ENCODE assay signal across 10 cellular contexts in genomic region chr4:75004755-75005668, GRCh38.
DNase-seq lines count a peak whose midpoint lies in the region; ATAC-seq and TF ChIP-seq lines count a peak whose summit lies in the region.
"Had no signal": no experiment of that assay in that cellular context is flagged by ENCODE, and none has a peak within 500 bp of the region (broad histone marks: within the 10 kb centered on the region; RNA-seq: fewer than 3 reads in every experiment).

No MANE protein-coding gene starts in this region.

- H3K4me1 ChIP-seq in foreskin keratinocyte (no peaks in the 10 kb centered on the region), Caco-2 (no peaks in the 10 kb centered on the region)

- H3K36me3 ChIP-seq in Caco-2 (ENCODE audit: control insufficient read depth, insufficient read depth, low read length) = no peaks in the 10 kb centered on the region

- POLR2A ChIA-PET in Caco-2 (lab: Charles Lee) = no interaction called here

- peak; percentile 8 for DNase-seq in A172 (ENCODE audit: low spot score)
- peak in 1 of 2 donors; percentile 34 for DNase-seq in foreskin keratinocyte
- DNase-seq in Caco-2 = no peak
- no peak for DNase-seq in NCI-H748 (lab: John Stamatoyannopoulos, UW; ENCODE audit: unreplicated experiment)
- DNase-seq in activated effector memory CD4-positive, alpha-beta T cell treated with Interleukin-2 at 50 U/mL for 16 hours = no peak
- DNase-seq in dermis blood vessel endothelial cell = no peak
- DNase-seq: cerebellar nuclear complex, GF-D8 had no signal

- no peak overlapping the region for H3K27ac ChIP-seq in foreskin keratinocyte

- H3K9me3 ChIP-seq in Caco-2 = no peaks in the 10 kb centered on the region

- H3K27me3 Mint-ChIP-seq in Caco-2 (ENCODE audit: insufficient read depth, unreplicated experiment) = no peaks in the 10 kb centered on the region

- no peaks in the 10 kb centered on the region for H3K27me3 ChIP-seq in foreskin keratinocyte
- no peaks in the 10 kb centered on the region for H3K27me3 ChIP-seq in Caco-2 (replicated peaks; ENCODE audit: control insufficient read depth, insufficient read depth, low read length)

- TF ChIP-seq CTCF in foreskin keratinocyte (conservative IDR thresholded peaks at IDR 0.05) (no peak), Caco-2 (IDR thresholded peaks at IDR 0.05; ENCODE audit: insufficient read depth in 1 of 2, low read depth in 1 of 2, low read length in 1 of 2, severe bottlenecking in 1 of 2, unreplicated experiment in 1 of 2) (no peak)

- no peaks in the 10 kb centered on the region for H3K9me3 Mint-ChIP-seq in Caco-2 (ENCODE audit: unreplicated experiment)

- CTCF ChIA-PET in Caco-2 (lab: Charles Lee) = no interaction called here

- no peak overlapping the region for H3K27ac Mint-ChIP-seq in Caco-2 (ENCODE audit: unreplicated experiment)

- peak; percentile 71 for ATAC-seq in GM19468 (IDR thresholded peaks at IDR 0.05; ENCODE audit: extremely low read depth, unreplicated experiment)
- peak; percentile 93 for ATAC-seq in HG03460 (IDR thresholded peaks at IDR 0.05; ENCODE audit: unreplicated experiment)
- peak; percentile 77 for ATAC-seq in foreskin keratinocyte

- H3K36me3 Mint-ChIP-seq in Caco-2 (ENCODE audit: insufficient read depth, unreplicated experiment) = no peaks in the 10 kb centered on the region

- no peak overlapping the region for H3K4me3 Mint-ChIP-seq in Caco-2 (ENCODE audit: unreplicated experiment)

- no peak overlapping the region for H3K4me3 ChIP-seq in Caco-2 (ENCODE audit: low read depth, low read length)

- no TSS peak for BruUV-seq in Caco-2 (replicated peaks; lab: Mats Ljungman, UMichigan)

- intact Hi-C loops in Caco-2 (cut with micrococcal nuclease; ENCODE audit: unreplicated experiment) = no loop called here

- no peaks in the 10 kb centered on the region for H3K4me1 Mint-ChIP-seq in Caco-2 (ENCODE audit: low read depth, unreplicated experiment)
